ENCODE assay signal across 25 cellular contexts in genomic region chr20:12113075-12113467, GRCh38.
"Had no signal": no experiment of that assay in that cellular context is flagged by ENCODE, and none has a peak within 500 bp of the region (broad histone marks: within the 10 kb centered on the region; RNA-seq: fewer than 3 reads in every experiment).

No MANE protein-coding gene starts in this region.

- H3K36me3 ChIP-seq: esophagus squamous epithelium, neutrophil, uterus had no signal

- H3K4me3 ChIP-seq: esophagus squamous epithelium, smooth muscle cell, uterus had no signal

- H3K27me3 ChIP-seq: neutrophil, uterus had no signal

- H3K27ac ChIP-seq: epithelial cell of prostate, neutrophil, uterus had no signal

- H3K4me1 ChIP-seq: uterus had no signal

- DNase-seq: activated B cell treated with CpG ODN at 0.5 μM for 24 hours; activated CD4-positive, alpha-beta T cell treated with anti-CD3 and anti-CD28 coated beads, Interleukin-2, amount 50 U/mL, for 1 hour; activated CD8-positive, alpha-beta T cell treated with anti-CD3 and anti-CD28 coated beads for 36 hours; activated naive CD4-positive, alpha-beta T cell; activated T-cell treated with anti-CD3 and anti-CD28 coated beads, Interleukin-2, amount 50 U/mL, for 72 hours; effector CD8-positive, alpha-beta T cell; esophagus squamous epithelium; islet precursor cell; naive B cell; nephron progenitor cell; stimulated activated CD4-positive, alpha-beta T cell treated with anti-CD3 and anti-CD28 coated beads, Interleukin-1b, Interleukin-23, amount 100 ng/mL, for 48 hours; stimulated activated CD4-positive, alpha-beta T cell treated with anti-CD3 and anti-CD28 coated beads, Interleukin-4, amount 100 ng/mL, for 4 hours; stimulated activated CD8-positive, alpha-beta memory T cell treated with anti-CD3 and anti-CD28 coated beads, Interleukin-4, amount 100 ng/mL, for 48 hours; stimulated activated naive CD8-positive, alpha-beta T cell treated with anti-CD3 and anti-CD28 coated beads, Interleukin-15, amount 100 ng/mL, for 72 hours had no signal

- H3K9me3 ChIP-seq: esophagus squamous epithelium, neutrophil had no signal

- H3K27ac Mint-ChIP-seq: activated B cell treated with CpG ODN at 0.5 μM for 24 hours; activated CD8-positive, alpha-beta T cell treated with anti-CD3 and anti-CD28 coated beads for 36 hours; activated naive CD4-positive, alpha-beta T cell treated with anti-CD3 and anti-CD28 coated beads, Interleukin-2, amount 50 U/mL, for 72 hours; activated T-cell treated with anti-CD3 and anti-CD28 coated beads, Interleukin-2, amount 50 U/mL, for 72 hours; naive B cell; nephron progenitor cell; progenitor cell of endocrine pancreas; stimulated activated memory B cell treated with anti-CD40 and anti-IgM and Interleukin-4, amounts not matched to agents 10 μg/mL and 1 μg/mL and 100 μg/mL, for 72 hours; stimulated activated naive CD8-positive, alpha-beta T cell treated with anti-CD3 and anti-CD28 coated beads, Interleukin-15, amount 100 ng/mL, for 72 hours; T-helper 2 cell treated with Interferon-gamma antibody and Interleukin-4, amounts not matched to agents 5 μg/mL and 100 μg/mL, for 36 hours had no signal

- H3K4me1 Mint-ChIP-seq: stimulated activated memory B cell treated with anti-CD40 and anti-IgM and Interleukin-4, amounts not matched to agents 10 μg/mL and 1 μg/mL and 100 μg/mL, for 72 hours; stimulated activated naive CD8-positive, alpha-beta T cell treated with anti-CD3 and anti-CD28 coated beads, Interleukin-15, amount 100 ng/mL, for 72 hours had no signal

- H3K27me3 Mint-ChIP-seq: activated B cell treated with CpG ODN at 0.5 μM for 24 hours; activated CD8-positive, alpha-beta T cell treated with anti-CD3 and anti-CD28 coated beads for 36 hours; naive B cell; progenitor cell of endocrine pancreas; stimulated activated memory B cell treated with anti-CD40 and anti-IgM and Interleukin-4, amounts not matched to agents 10 μg/mL and 1 μg/mL and 100 μg/mL, for 72 hours; stimulated activated naive CD8-positive, alpha-beta T cell treated with anti-CD3 and anti-CD28 coated beads, Interleukin-15, amount 100 ng/mL, for 72 hours had no signal

- H3K4me2 ChIP-seq: smooth muscle cell had no signal

- H3K9me3 Mint-ChIP-seq: activated B cell treated with CpG ODN at 0.5 μM for 24 hours; brain; mesothelial cell of epicardium; nephron progenitor cell; stimulated activated memory B cell treated with anti-CD40 and anti-IgM and Interleukin-4, amounts not matched to agents 10 μg/mL and 1 μg/mL and 100 μg/mL, for 72 hours had no signal

- H3K4me3 Mint-ChIP-seq: activated B cell treated with CpG ODN at 0.5 μM for 24 hours; activated CD8-positive, alpha-beta T cell treated with anti-CD3 and anti-CD28 coated beads for 36 hours; activated T-cell treated with anti-CD3 and anti-CD28 coated beads, Interleukin-2, amount 50 U/mL, for 72 hours; brain; mesothelial cell of epicardium; nephron progenitor cell; stimulated activated memory B cell treated with anti-CD40 and anti-IgM and Interleukin-4, amounts not matched to agents 10 μg/mL and 1 μg/mL and 100 μg/mL, for 72 hours; stimulated activated naive CD8-positive, alpha-beta T cell treated with anti-CD3 and anti-CD28 coated beads, Interleukin-15, amount 100 ng/mL, for 72 hours; T-helper 2 cell treated with Interferon-gamma antibody and Interleukin-4, amounts not matched to agents 5 μg/mL and 100 μg/mL, for 36 hours had no signal

- H3K36me3 Mint-ChIP-seq: brain; mesothelial cell of epicardium; naive B cell; stimulated activated memory B cell treated with anti-CD40 and anti-IgM and Interleukin-4, amounts not matched to agents 10 μg/mL and 1 μg/mL and 100 μg/mL, for 72 hours; type B pancreatic cell had no signal
